ENCODE assay signal across 8 cellular contexts in genomic region chr5:177300236-177300880, GRCh38. TPM values are rescaled to one million over a fixed set of nuclear protein-coding genes. Genes with fewer than 3 reads are reported as not detected.
DNase-seq lines count a peak whose midpoint lies in the region; ATAC-seq, FAIRE-seq and TF ChIP-seq lines count a peak whose summit lies in the region.

No MANE protein-coding gene starts in this region.

- H3K9me3 Mint-ChIP-seq in natural killer cell treated with Interleukin-12 subunit alpha and Interleukin-12 subunit beta and Interleukin-15 and Interleukin-18, amount 100 ng/mL, for 72 hours: no peaks in the 10 kb centered on the region

- WGBS in esophagus muscularis mucosa: 22% methylated on average over 4 of the region's 4 CpGs

- H3K27me3 ChIP-seq in BLaER1 treated with 17β-estradiol and CSF1 and Interleukin-3, amounts not matched to agents 10 nM and 100 nM: no peaks in the 10 kb centered on the region
- H3K27me3 ChIP-seq in MM.1S (replicated peaks; ENCODE audit: insufficient read depth, low read length) (no peaks in the 10 kb centered on the region), esophagus muscularis mucosa (no peaks in the 10 kb centered on the region)

- peak overlapping the region; percentile 59 to 98 (median 96); a peak in 20 of 22 replicates for H3K9ac ChIP-seq in BLaER1 treated with 17β-estradiol and CSF1 and Interleukin-3, amounts not matched to agents 10 nM and 100 nM
- peak overlapping the region; percentile 99 for H3K9ac ChIP-seq in MM.1S (ENCODE audit: low read length)

- no peak for TF ChIP-seq POLR2A in esophagus muscularis mucosa (IDR thresholded peaks at IDR 0.05; ENCODE audit: low read depth)

- H2AFZ ChIP-seq in MM.1S (ENCODE audit: low read length): no peak overlapping the region

- no peak for TF ChIP-seq EP300 in esophagus muscularis mucosa (IDR thresholded peaks at IDR 0.05)

- ATAC-seq in GM21515 (IDR thresholded peaks at IDR 0.05; ENCODE audit: unreplicated experiment) (peak; percentile 29), GM18909 (IDR thresholded peaks at IDR 0.05; ENCODE audit: poor library complexity, unreplicated experiment) (no peak)
- peak; percentile 73 to 83 for ATAC-seq in natural killer cell treated with Interleukin-12 subunit alpha and Interleukin-12 subunit beta and Interleukin-15 and Interleukin-18, amount 100 ng/mL, for 72 hours

- peak overlapping the region; percentile 47 to 100 (median 98); a peak in 21 of 22 replicates for H3K27ac ChIP-seq in BLaER1 treated with 17β-estradiol and CSF1 and Interleukin-3, amounts not matched to agents 10 nM and 100 nM
- peak overlapping the region; percentile 93 for H3K27ac ChIP-seq in MM.1S (ENCODE audit: low read length)
- peak overlapping the region; percentile 62 to 90 (median 78) for H3K27ac ChIP-seq in esophagus muscularis mucosa (replicated peaks in 1 of 4)

- H3K27ac Mint-ChIP-seq in natural killer cell treated with Interleukin-12 subunit alpha and Interleukin-12 subunit beta and Interleukin-15 and Interleukin-18, amount 100 ng/mL, for 72 hours: peak overlapping the region; percentile 82 to 83

- H3F3A ChIP-seq in MM.1S (ENCODE audit: insufficient read depth, low read length): peaks cover 75% of the 10 kb centered on the region

- H3K4me1 Mint-ChIP-seq in natural killer cell treated with Interleukin-12 subunit alpha and Interleukin-12 subunit beta and Interleukin-15 and Interleukin-18, amount 100 ng/mL, for 72 hours (ENCODE audit: low read depth in 2 of 2): peaks cover 62 to 79% of the 10 kb centered on the region in 2 donors

- intact Hi-C loops in esophagus muscularis mucosa (cut with DNase I): loop anchor here (10.0 kb wide), 1 partner anchor 186 kb away; no protein-coding TSS in a partner anchor

- DNase-seq in MM.1S (peak; percentile 79), esophagus muscularis mucosa (ENCODE audit: extremely low spot score) (no peak), D721Med (ENCODE audit: insufficient read length, low spot score) (no peak)
- DNase-seq in activated CD4-positive, alpha-beta T cell treated with anti-CD3 and anti-CD28 coated beads, Interleukin-2, amount 50 U/mL, for 4 hours: peak; percentile 44 to 50
- DNase-seq in natural killer cell treated with Interleukin-12 subunit alpha and Interleukin-12 subunit beta and Interleukin-15 and Interleukin-18, amount 100 ng/mL, for 72 hours (ENCODE audit: low spot score): peak; percentile 90

- FAIRE-seq in D721Med (lab: Jason Lieb, UNC): no peak

- peaks cover 0 to 45% (median 11%) of the 10 kb centered on the region in 11 experiments; a peak in 12 of 22 replicates for H4K20me1 ChIP-seq in BLaER1 treated with 17β-estradiol and CSF1 and Interleukin-3, amounts not matched to agents 10 nM and 100 nM
- 0 out of 2 replicates have a peak, but pooled peaks cover 5% of the 10 kb centered on the region for H4K20me1 ChIP-seq in MM.1S (ENCODE audit: insufficient read depth, low read length)

- TF ChIP-seq CTCF in MM.1S (IDR thresholded peaks at IDR 0.05; ENCODE audit: low read length) (no peak), esophagus muscularis mucosa (IDR thresholded peaks at IDR 0.05) (no peak), D721Med (IDR thresholded peaks at IDR 0.05; ENCODE audit: insufficient read depth, missing control alignments) (no peak)

- H3K4me1 ChIP-seq in BLaER1 treated with 17β-estradiol and CSF1 and Interleukin-3, amounts not matched to agents 10 nM and 100 nM: peaks cover 72 to 90% (median 76%) of the 10 kb centered on the region in 10 experiments
- H3K4me1 ChIP-seq in MM.1S (ENCODE audit: low read length) (peaks cover 63% of the 10 kb centered on the region), esophagus muscularis mucosa (peaks cover 55 to 63% (median 61%) of the 10 kb centered on the region in 4 donors)

- peak overlapping the region; percentile 28 to 97 (median 92); a peak in 18 of 20 replicates for H3K4me3 ChIP-seq in BLaER1 treated with 17β-estradiol and CSF1 and Interleukin-3, amounts not matched to agents 10 nM and 100 nM
- H3K4me3 ChIP-seq in MM.1S (ENCODE audit: low read length): peak overlapping the region; percentile 98
- no peak overlapping the region for H3K4me3 ChIP-seq in esophagus muscularis mucosa

- no peaks in the 10 kb centered on the region for H3K27me3 Mint-ChIP-seq in natural killer cell treated with Interleukin-12 subunit alpha and Interleukin-12 subunit beta and Interleukin-15 and Interleukin-18, amount 100 ng/mL, for 72 hours

- H3K79me2 ChIP-seq in MM.1S (ENCODE audit: low read length): peaks cover 44% of the 10 kb centered on the region

- H3K4me3 Mint-ChIP-seq in natural killer cell treated with Interleukin-12 subunit alpha and Interleukin-12 subunit beta and Interleukin-15 and Interleukin-18, amount 100 ng/mL, for 72 hours: peak overlapping the region; percentile 96

- peaks cover 20 to 70% (median 51%) of the 10 kb centered on the region in 11 experiments for H3K36me3 ChIP-seq in BLaER1 treated with 17β-estradiol and CSF1 and Interleukin-3, amounts not matched to agents 10 nM and 100 nM
- H3K36me3 ChIP-seq in MM.1S (replicated peaks; ENCODE audit: insufficient read depth, low read length): no peaks in the 10 kb centered on the region
- peaks cover 5 to 22% (median 18%) of the 10 kb centered on the region in 4 donors for H3K36me3 ChIP-seq in esophagus muscularis mucosa

- no peaks in the 10 kb centered on the region for H3K9me3 ChIP-seq in BLaER1 treated with 17β-estradiol and CSF1 and Interleukin-3, amounts not matched to agents 10 nM and 100 nM (replicated peaks in 1 of 11)
- H3K9me3 ChIP-seq in MM.1S (replicated peaks; ENCODE audit: insufficient read depth, low read length) (no peaks in the 10 kb centered on the region), esophagus muscularis mucosa (no peaks in the 10 kb centered on the region)

- no peaks in the 10 kb centered on the region for H3K9me2 ChIP-seq in MM.1S (replicated peaks; ENCODE audit: insufficient read depth, low read length)

- H3K36me3 Mint-ChIP-seq in natural killer cell treated with Interleukin-12 subunit alpha and Interleukin-12 subunit beta and Interleukin-15 and Interleukin-18, amount 100 ng/mL, for 72 hours: no peaks in the 10 kb centered on the region

- H3K4me2 ChIP-seq in BLaER1 treated with 17β-estradiol and CSF1 and Interleukin-3, amounts not matched to agents 10 nM and 100 nM: peak overlapping the region; percentile 91 to 100 (median 99)
- peak overlapping the region; percentile 65 for H3K4me2 ChIP-seq in MM.1S (ENCODE audit: low read depth, low read length)

RNA-seq across cellular contexts. Expression of gene RAB24, which starts 3.2 kb away (rescaled TPM):
- total RNA-seq in esophagus muscularis mucosa: 10 to 100 TPM; 20.0 to 35.4 (median 31.1) TPM
- total RNA-seq in natural killer cell treated with Interleukin-12 subunit alpha and Interleukin-12 subunit beta and Interleukin-15 and Interleukin-18, amount 100 ng/mL, for 72 hours: 10 to 100 TPM; 44.2 to 49.8 TPM

RNA-seq across cellular contexts. Expression of gene PRELID1, which starts 3.2 kb away (rescaled TPM):
- total RNA-seq in esophagus muscularis mucosa: 10 to 100 TPM; 80.6 to 93.6 (median 88.2) TPM
- total RNA-seq in natural killer cell treated with Interleukin-12 subunit alpha and Interleukin-12 subunit beta and Interleukin-15 and Interleukin-18, amount 100 ng/mL, for 72 hours: 100 to 1,000 TPM; 310 to 360 TPM

RNA-seq across cellular contexts. Expression of gene MXD3, which starts 11.3 kb away (rescaled TPM):
- 10 to 100 TPM in 1 of 4 donors, 1 to 10 TPM in 3; 2.5 to 11.2 (median 7.9) TPM for total RNA-seq in esophagus muscularis mucosa
- 10 to 100 TPM; 15.0 to 24.8 TPM for total RNA-seq in natural killer cell treated with Interleukin-12 subunit alpha and Interleukin-12 subunit beta and Interleukin-15 and Interleukin-18, amount 100 ng/mL, for 72 hours

RNA-seq across cellular contexts. Expression of gene LMAN2, which starts 51.1 kb away (rescaled TPM):
- total RNA-seq in esophagus muscularis mucosa: 100 to 1,000 TPM in 3 of 4 donors, 10 to 100 TPM in 1; 95.1 to 168 (median 128) TPM
- 100 to 1,000 TPM; 136 to 150 TPM for total RNA-seq in natural killer cell treated with Interleukin-12 subunit alpha and Interleukin-12 subunit beta and Interleukin-15 and Interleukin-18, amount 100 ng/mL, for 72 hours

RNA-seq across cellular contexts. Expression of gene RGS14, which starts 57.4 kb away (rescaled TPM):
- 10 to 100 TPM in 2 of 4 donors, 1 to 10 TPM in 2; 3.7 to 18.3 (median 11.9) TPM for total RNA-seq in esophagus muscularis mucosa
- total RNA-seq in natural killer cell treated with Interleukin-12 subunit alpha and Interleukin-12 subunit beta and Interleukin-15 and Interleukin-18, amount 100 ng/mL, for 72 hours: 10 to 100 TPM; 26.5 to 45.4 TPM

Comparison
In these comparisons a context has a peak if more than half of its experiments do, and no peak if none do; other contexts are left out.
1. H3K4me3 ChIP-seq: peak in BLaER1 treated with 17β-estradiol and CSF1 and Interleukin-3, amounts not matched to agents 10 nM and 100 nM (10 of 10) and MM.1S (single experiment); none in esophagus muscularis mucosa (0 of 4).
2. DNase-seq: peak in MM.1S (single experiment), activated CD4-positive, alpha-beta T cell treated with anti-CD3 and anti-CD28 coated beads, Interleukin-2, amount 50 U/mL, for 4 hours (2 of 2) and natural killer cell treated with Interleukin-12 subunit alpha and Interleukin-12 subunit beta and Interleukin-15 and Interleukin-18, amount 100 ng/mL, for 72 hours (single experiment); none in esophagus muscularis mucosa (single experiment) and D721Med (single experiment).
3. Peak in every context shown above with its lines, with median percentiles within 50 percentile points of each other: H3K27ac ChIP-seq.